Comparison of ENCODE assay signal across 12 cellular contexts in genomic region chrX:137428777-137429564, GRCh38.
DNase-seq lines count a peak whose midpoint lies in the region; ATAC-seq and TF ChIP-seq lines count a peak whose summit lies in the region.
"Had no signal": no experiment of that assay in that cellular context is flagged by ENCODE, and none has a peak within 500 bp of the region (broad histone marks: within the 10 kb centered on the region; RNA-seq: fewer than 3 reads in every experiment).

No MANE protein-coding gene starts in this region.

- dilution Hi-C loops in mammary epithelial cell (cut with HindIII; ENCODE audit: low sequenced_read_pairs), result no loop called here

- CTCF ChIA-PET in mammary epithelial cell (lab: Charles Lee; ENCODE audit: low non-redundant PET), result no interaction called here

- H3K4me3 ChIP-seq in breast epithelium (peak overlapping the region; percentile 43 to 72 (median 46)), mammary epithelial cell (replicated peaks in 1 of 3; ENCODE audit: insufficient read depth in 1 of 3, low read depth in 2 of 3, low read length in 3 of 3) (no peak overlapping the region), choroid plexus epithelial cell (ENCODE audit: low read depth, low read length) (peak overlapping the region; percentile 58), muscle layer of duodenum (ENCODE audit: low read depth in 1 of 2, low read length in 2 of 2) (peak overlapping the region; percentile 50 to 84), testis (peak overlapping the region; percentile 10 to 38)
- H3K4me3 ChIP-seq: lung had no signal

- H3K36me3 ChIP-seq in breast epithelium (no peaks in the 10 kb centered on the region), mammary epithelial cell (ENCODE audit: insufficient read depth, low read length) (no peaks in the 10 kb centered on the region), muscle layer of duodenum (ENCODE audit: control insufficient read depth in 1 of 2, insufficient read depth in 2 of 2, low read length in 2 of 2) (no peaks in the 10 kb centered on the region), testis (ENCODE audit: low read depth, missing control alignments) (no peaks in the 10 kb centered on the region)

- no peaks in the 10 kb centered on the region for H4K20me1 ChIP-seq in mammary epithelial cell (ENCODE audit: insufficient read depth, low read length)

- H3K9ac ChIP-seq in mammary epithelial cell (ENCODE audit: insufficient read depth, low read length), result no peak overlapping the region

- no peaks in the 10 kb centered on the region for H3K79me2 ChIP-seq in mammary epithelial cell (ENCODE audit: insufficient read depth, low read length)

- WGBS in mammary epithelial cell (ENCODE audit: low coverage, missing lambda C conversion rate), result 33% methylated on average over 24 of the region's 43 CpGs
- WGBS in testis, 2 donors, result 3 to 5% methylated on average over 4 to 33 of the region's 43 CpGs

- no peak for DNase-seq in breast epithelium (ENCODE audit: low spot score in 2 of 2)
- no peak for DNase-seq in mammary epithelial cell
- DNase-seq in choroid plexus epithelial cell (ENCODE audit: low read depth), result no peak
- no peak for DNase-seq in testis
- DNase-seq in HuH-7.5 (ENCODE audit: low spot score), result no peak
- DNase-seq in omental fat pad (ENCODE audit: low spot score), result no peak
- DNase-seq: NCI-H1436 treated with DMSO at 0.1 percent for 48 hours; stimulated activated CD4-positive, alpha-beta T cell treated with anti-CD3 and anti-CD28 coated beads, Interleukin-12 subunit alpha, Interleukin-12 subunit beta, amount 100 ng/mL, for 4 hours had no signal

- TF ChIP-seq CTCF in breast epithelium (IDR thresholded peaks at IDR 0.05) (no peak), mammary epithelial cell (conservative IDR thresholded peaks at IDR 0.05 in 1 of 2, IDR thresholded peaks at IDR 0.05 in 1 of 2; ENCODE audit: extremely low read depth in 1 of 2, insufficient read depth in 1 of 2, low read depth in 1 of 2, low read length in 2 of 2) (no peak), choroid plexus epithelial cell (conservative IDR thresholded peaks at IDR 0.05; ENCODE audit: low read depth, low read length) (no peak), testis (IDR thresholded peaks at IDR 0.05) (no peak), omental fat pad (IDR thresholded peaks at IDR 0.05) (no peak)

- ATAC-seq in GM19035 (IDR thresholded peaks at IDR 0.05; ENCODE audit: unreplicated experiment) (no peak), omental fat pad (ENCODE audit: low FRiP score) (no peak)

- no peak overlapping the region for H2AFZ ChIP-seq in mammary epithelial cell (ENCODE audit: low read depth, low read length)

- H3K27ac ChIP-seq in breast epithelium, result no peak overlapping the region
- no peak overlapping the region for H3K27ac ChIP-seq in mammary epithelial cell (ENCODE audit: insufficient read depth, low read depth, low read length)
- H3K27ac ChIP-seq in muscle layer of duodenum (ENCODE audit: low read length), result no peak overlapping the region
- H3K27ac ChIP-seq in testis, result no peak overlapping the region
- H3K27ac ChIP-seq: epithelial cell of prostate had no signal

- H3K4me2 ChIP-seq in mammary epithelial cell (ENCODE audit: insufficient read depth, low read depth, low read length), result no peak overlapping the region

- peaks cover 11 to 86% of the 10 kb centered on the region in 2 donors for H3K27me3 ChIP-seq in breast epithelium
- H3K27me3 ChIP-seq in mammary epithelial cell (ENCODE audit: insufficient read depth, low read length), result peaks cover 14% of the 10 kb centered on the region
- H3K27me3 ChIP-seq in muscle layer of duodenum (ENCODE audit: low read depth, low read length), result peaks cover 22% of the 10 kb centered on the region
- no peaks in the 10 kb centered on the region for H3K27me3 ChIP-seq in testis

- intact Hi-C loops in breast epithelium (cut with DNase I; ENCODE audit: low total_unique reads) (no loop called here), mammary epithelial cell (cut with micrococcal nuclease) (no loop called here), testis (cut with DNase I; ENCODE audit: low total_unique reads) (no loop called here)

- H3K4me1 ChIP-seq in breast epithelium, result no peaks in the 10 kb centered on the region
- H3K4me1 ChIP-seq in mammary epithelial cell (ENCODE audit: insufficient read depth, low read length), result no peaks in the 10 kb centered on the region
- peaks cover 0 to 10% of the 10 kb centered on the region in 2 donors for H3K4me1 ChIP-seq in muscle layer of duodenum (ENCODE audit: control insufficient read depth in 1 of 2, insufficient read depth in 2 of 2, low read length in 2 of 2)
- H3K4me1 ChIP-seq in testis, result no peaks in the 10 kb centered on the region

- TF ChIP-seq POLR2A in breast epithelium (IDR thresholded peaks at IDR 0.05), result no peak
- no peak for TF ChIP-seq POLR2A in testis (IDR thresholded peaks at IDR 0.05)

- H3K9me3 ChIP-seq in breast epithelium (no peaks in the 10 kb centered on the region), mammary epithelial cell (replicated peaks; ENCODE audit: insufficient read depth, low read length) (peaks cover 15% of the 10 kb centered on the region), muscle layer of duodenum (ENCODE audit: control insufficient read depth in 1 of 2, low read length in 2 of 2) (peaks cover 0 to 3% of the 10 kb centered on the region in 2 donors), testis (no peaks in the 10 kb centered on the region)

- in situ Hi-C loops in mammary epithelial cell (cut with MboI; ENCODE audit: low sequenced_read_pairs in 2 of 2), result no loop called here

- BruUV-seq in mammary epithelial cell (replicated peaks; lab: Mats Ljungman, UMichigan), result no TSS peak

Comparison
In these comparisons a context has a peak if more than half of its experiments do, and no peak if none do; other contexts are left out.
1. H3K4me3 ChIP-seq: peak in breast epithelium (3 of 3), choroid plexus epithelial cell (single experiment), muscle layer of duodenum (2 of 2) and testis (2 of 2); none in mammary epithelial cell (0 of 3).